Comparison of ENCODE assay signal across 1 cellular context in the genomic region with DNA sequence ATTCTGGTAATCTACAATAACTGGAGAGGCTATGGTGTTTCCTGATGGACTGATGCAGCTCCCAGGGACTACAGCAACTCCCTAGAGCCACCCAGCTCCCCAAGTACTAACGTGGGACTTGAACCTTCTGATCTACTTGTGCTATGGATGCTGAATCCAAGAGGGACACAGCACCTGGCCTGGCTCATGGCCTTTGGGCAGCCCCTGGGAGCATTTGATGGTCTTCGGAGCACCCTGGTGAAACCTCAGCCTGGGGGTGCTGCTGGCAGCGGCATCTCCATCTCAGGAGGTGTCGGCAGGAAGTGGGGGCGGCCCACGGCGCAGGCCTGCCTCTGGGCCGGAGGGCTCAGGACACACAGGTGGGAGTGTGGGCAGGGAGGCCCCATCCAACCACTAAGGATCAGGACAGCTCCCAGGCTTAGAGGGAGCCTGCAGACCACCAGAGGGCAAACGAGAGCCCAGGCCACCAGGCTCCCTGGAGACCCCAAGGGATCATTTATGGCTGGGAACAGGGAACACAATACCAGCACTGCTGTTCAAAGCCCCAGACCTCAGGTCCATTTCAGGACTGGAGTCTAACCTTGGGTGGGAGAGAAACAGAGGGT.
TF ChIP-seq lines count a peak whose summit lies in the region.

No MANE protein-coding gene starts in this region.

TF ChIP-seq in IMR-90, 13 proteins besides CTCF, POLR2A, EP300 and RAD21 (continued from another document):
- TF ChIP-seq RFX5 (IDR thresholded peaks at IDR 0.05; ENCODE audit: low read depth, low read length) (no peak), MAFK (IDR thresholded peaks at IDR 0.05; ENCODE audit: low read depth, low read length) (no peak), RCOR1 (IDR thresholded peaks at IDR 0.05; ENCODE audit: insufficient replicate concordance, low read length) (no peak)
